ENCODE assay signal across 21 cellular contexts in the genomic region with DNA sequence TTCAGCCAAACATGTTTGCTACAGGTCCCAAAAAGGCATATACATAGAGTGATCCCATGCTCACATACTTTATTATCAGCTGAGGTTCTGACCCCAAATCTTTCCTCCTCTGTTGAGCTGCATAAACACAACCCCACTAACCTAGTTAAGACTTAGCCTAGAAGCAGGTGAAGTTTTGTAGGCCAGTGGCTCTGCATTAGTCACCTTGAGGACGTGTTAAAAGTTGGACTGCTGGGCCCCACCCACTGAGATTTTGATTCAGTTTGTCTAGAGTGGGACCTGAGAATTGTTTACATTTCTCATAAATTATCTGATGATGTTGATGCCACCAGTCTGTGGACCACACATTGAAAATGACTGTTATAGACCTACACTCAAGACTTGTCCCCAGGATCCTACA. TPM values are rescaled to one million over a fixed set of nuclear protein-coding genes. Genes with fewer than 3 reads are reported as not detected.
DNase-seq lines count a peak whose midpoint lies in the region; ATAC-seq, FAIRE-seq and TF ChIP-seq lines count a peak whose summit lies in the region.
"Had no signal": no experiment of that assay in that cellular context is flagged by ENCODE, and none has a peak within 500 bp of the region (broad histone marks: within the 10 kb centered on the region; RNA-seq: fewer than 3 reads in every experiment).

No MANE protein-coding gene starts in this region.

- 67 to 100% methylated on average over 1 of the region's 1 CpG for WGBS in gastroesophageal sphincter (ENCODE audit: low coverage in 1 of 2), 2 donors
- 80 to 88% methylated on average over 1 of the region's 1 CpG for WGBS in sigmoid colon, 2 donors
- 83 to 93% methylated on average over 1 of the region's 1 CpG for WGBS in aorta, 2 donors

- H3K9me3 ChIP-seq in gastroesophageal sphincter (no peaks in the 10 kb centered on the region), sigmoid colon (no peaks in the 10 kb centered on the region), aorta (ENCODE audit: control insufficient read depth, low read length) (no peaks in the 10 kb centered on the region)
- H3K9me3 ChIP-seq: BE2C, Caco-2 had no signal

- H3K36me3 ChIP-seq in gastroesophageal sphincter (no peaks in the 10 kb centered on the region), sigmoid colon (no peaks in the 10 kb centered on the region), aorta (ENCODE audit: control insufficient read depth in 1 of 2, insufficient read depth in 2 of 2, low read length in 1 of 2) (no peaks in the 10 kb centered on the region)
- H3K36me3 ChIP-seq: BE2C had no signal

- no peak for FAIRE-seq in GM12891 (lab: Jason Lieb, UNC)
- FAIRE-seq: A204.1 had no signal

- CTCF ChIA-PET in MCF 10A (lab: Yijun Ruan, JAX) = no interaction called here

- H3K4me3 Mint-ChIP-seq in MCF 10A (ENCODE audit: unreplicated experiment) = no peak overlapping the region
- H3K4me3 Mint-ChIP-seq: CD4-positive, CD25-positive, alpha-beta regulatory T cell; HFFc6 had no signal

- POLR2A ChIA-PET in MCF 10A (lab: Yijun Ruan, JAX) = interaction anchor here (1.2 kb wide), 1 partner anchor 30 kb away, joined by 3 read pairs; no protein-coding TSS in a partner anchor

- ATAC-seq in esophagus mucosa = peak; percentile 56
- ATAC-seq in gastroesophageal sphincter = no peak
- ATAC-seq in aorta (ENCODE audit: low FRiP score) = no peak
- ATAC-seq: HCT116 had no signal

- no TSS peak for BruUV-seq in MCF 10A (replicated peaks; lab: Mats Ljungman, UMichigan)

- TF ChIP-seq CTCF in gastroesophageal sphincter (IDR thresholded peaks at IDR 0.05) (no peak), sigmoid colon (IDR thresholded peaks at IDR 0.05) (no peak), MCF 10A (IDR thresholded peaks at IDR 0.05; ENCODE audit: unreplicated experiment) (no peak)

- H3K27ac ChIP-seq in gastroesophageal sphincter (peak overlapping the region; percentile 44 to 75 (median 54)), sigmoid colon (peak overlapping the region; percentile 50 to 72 (median 67)), aorta (ENCODE audit: low read depth in 1 of 2, low read length in 2 of 2) (no peak overlapping the region)
- H3K27ac ChIP-seq: HL-60 had no signal

- DNase-seq in sigmoid colon (no peak), aorta (no peak), GM12891 (ENCODE audit: insufficient read length, low spot score) (no peak), MCF 10A (ENCODE audit: unreplicated experiment) (no peak), SK-N-DZ (ENCODE audit: low spot score) (no peak)
- DNase-seq: ACHN; BE2C; C1 segment of cervical spinal cord; Caco-2; CD4-positive, CD25-positive, alpha-beta regulatory T cell; DMS153; DMS79; GDM1; GOT3; H7; HFFc6 had no signal

- H3K36me3 Mint-ChIP-seq in MCF 10A (ENCODE audit: insufficient read depth, unreplicated experiment) = no peaks in the 10 kb centered on the region
- H3K36me3 Mint-ChIP-seq: CD4-positive, CD25-positive, alpha-beta regulatory T cell had no signal

- no peaks in the 10 kb centered on the region for H3K4me1 Mint-ChIP-seq in MCF 10A (ENCODE audit: insufficient read depth, unreplicated experiment)
- H3K4me1 Mint-ChIP-seq: CD4-positive, CD25-positive, alpha-beta regulatory T cell had no signal

- intact Hi-C loops in sigmoid colon (cut with DNase I) (loop anchor here (5.0 kb wide), 1 partner anchor 76 kb away; no protein-coding TSS in a partner anchor), aorta (cut with DNase I) (loop anchor here in 1 of 2 donors (5.0 kb wide), 1 partner anchor 44 kb away; the partner anchor contains the start of gene GAB1), MCF 10A (cut with micrococcal nuclease) (no loop called here)

- no peaks in the 10 kb centered on the region for H3K9me3 Mint-ChIP-seq in MCF 10A (ENCODE audit: unreplicated experiment)
- H3K9me3 Mint-ChIP-seq: HFFc6 had no signal

- no peak overlapping the region for H3K27ac Mint-ChIP-seq in MCF 10A (ENCODE audit: low read depth, unreplicated experiment)
- H3K27ac Mint-ChIP-seq: CD4-positive, CD25-positive, alpha-beta regulatory T cell; HFFc6 had no signal

- no peaks in the 10 kb centered on the region for H3K27me3 Mint-ChIP-seq in MCF 10A (ENCODE audit: insufficient read depth, unreplicated experiment)

- H3K4me3 ChIP-seq in gastroesophageal sphincter (no peak overlapping the region), sigmoid colon (no peak overlapping the region), aorta (ENCODE audit: low read length in 2 of 2) (no peak overlapping the region)

- TF ChIP-seq EP300 in gastroesophageal sphincter (IDR thresholded peaks at IDR 0.05) (no peak), sigmoid colon (IDR thresholded peaks at IDR 0.05) (no peak)

- no peak for TF ChIP-seq POLR2A in gastroesophageal sphincter (IDR thresholded peaks at IDR 0.05)
- no peak for TF ChIP-seq POLR2A in sigmoid colon (IDR thresholded peaks at IDR 0.05)
- no peak for TF ChIP-seq POLR2A in GM12891 (IDR thresholded peaks at IDR 0.05; ENCODE audit: low read depth, low read length)

- H3K4me1 ChIP-seq in gastroesophageal sphincter (peaks cover 16 to 95% (median 19%) of the 10 kb centered on the region in 3 donors), sigmoid colon (peaks cover 0 to 46% (median 32%) of the 10 kb centered on the region in 4 donors), aorta (ENCODE audit: control insufficient read depth in 1 of 2, insufficient read depth in 2 of 2, low read length in 2 of 2) (no peaks in the 10 kb centered on the region)
- H3K4me1 ChIP-seq: Caco-2 had no signal

- no peaks in the 10 kb centered on the region for H3K27me3 ChIP-seq in gastroesophageal sphincter
- no peaks in the 10 kb centered on the region for H3K27me3 ChIP-seq in sigmoid colon
- no peaks in the 10 kb centered on the region for H3K27me3 ChIP-seq in aorta (ENCODE audit: control insufficient read depth in 1 of 2, insufficient read depth in 2 of 2, low read length in 1 of 2)
- H3K27me3 ChIP-seq: BE2C had no signal

TF ChIP-seq in GM12891, 5 proteins besides CTCF, POLR2A, EP300 and RAD21:
- TF ChIP-seq SPI1 (IDR thresholded peaks at IDR 0.05; ENCODE audit: low read depth, low read length) (no peak), POU2F2 (IDR thresholded peaks at IDR 0.05; ENCODE audit: low read depth, low read length) (no peak), POLR2AphosphoS5 (IDR thresholded peaks at IDR 0.05; ENCODE audit: low read depth, low read length) (no peak)
TF ChIP-seq in GM12891: peak in this region for 0.

RNA-seq across cellular contexts. Expression of gene GAB1, which starts 43.8 kb away (rescaled TPM):
- total RNA-seq in esophagus mucosa = 30.2 TPM
- 100 to 1,000 TPM; 102 to 129 (median 118) TPM for total RNA-seq in gastroesophageal sphincter
- total RNA-seq in sigmoid colon = 10 to 100 TPM; 44.1 to 71.6 (median 62.4) TPM
- 10 to 100 TPM; 10.0 to 13.2 (median 11.4) TPM for polyA plus RNA-seq in sigmoid colon
- total RNA-seq in aorta = 100 to 1,000 TPM in 1 of 2 donors, 10 to 100 TPM in 1; 98.0 to 107 TPM
- polyA plus RNA-seq in aorta = 10 to 100 TPM; 10.5 to 12.0 TPM
- 1.5 TPM for polyA plus RNA-seq in GM12891 (2012; ENCODE audit: low read depth, missing spikeins)
- 5.9 and 7.6 TPM in 2 replicates for total RNA-seq in MCF 10A (2022)
- 6.3 and 6.6 TPM in 2 replicates for polyA plus RNA-seq in SK-N-DZ (2014; cell fraction: cytosol; rRNA removed)
- 7.7 and 13.0 TPM in 2 replicates for polyA plus RNA-seq in SK-N-DZ (2014; cell fraction: nucleus; rRNA removed)
- polyA plus RNA-seq: CD4-positive, CD25-positive, alpha-beta regulatory T cell had no signal

Comparison
In these comparisons a context has a peak if more than half of its experiments do, and no peak if none do; other contexts are left out.
1. H3K27ac ChIP-seq: peak in gastroesophageal sphincter (4 of 4) and sigmoid colon (4 of 4); none in aorta (0 of 2).